ENCODE assay signal across 1 cellular context in the genomic region with DNA sequence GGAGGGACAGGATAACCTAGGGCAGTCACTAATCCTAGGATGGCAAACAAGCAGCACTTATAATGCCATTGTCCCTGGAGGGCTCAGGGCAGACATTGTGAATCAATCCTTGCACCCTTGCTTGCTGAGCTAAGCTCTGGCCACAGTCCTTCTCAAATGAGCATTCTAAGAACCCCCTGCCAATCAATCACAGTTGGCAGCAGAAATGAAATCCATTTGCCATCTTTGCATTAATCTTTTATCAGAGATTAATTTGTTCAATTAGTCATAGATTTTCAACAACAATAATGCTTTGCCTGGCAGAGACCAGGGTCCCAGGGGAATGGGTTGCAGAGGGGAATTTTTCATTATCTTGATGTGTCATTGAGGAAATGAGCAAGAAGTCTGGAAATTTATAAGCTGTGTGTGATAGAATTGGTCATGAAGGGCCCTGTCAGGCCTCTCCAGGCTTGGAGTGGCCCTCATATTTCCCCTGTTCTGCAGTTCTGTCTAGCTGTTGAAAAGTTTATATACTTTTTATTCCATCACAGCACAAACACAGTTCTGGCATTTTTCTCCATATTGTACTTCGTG.
TF ChIP-seq lines count a peak whose summit lies in the region.

No MANE protein-coding gene starts in this region.

TF ChIP-seq in IMR-90, 13 proteins besides CTCF, POLR2A, EP300 and RAD21:
- TF ChIP-seq RFX5 (IDR thresholded peaks at IDR 0.05; ENCODE audit: low read depth, low read length) (no peak), RCOR1 (IDR thresholded peaks at IDR 0.05; ENCODE audit: insufficient replicate concordance, low read length) (no peak), NFE2L2 (IDR thresholded peaks at IDR 0.05; ENCODE audit: low read depth, low read length) (no peak), MXI1 (IDR thresholded peaks at IDR 0.05; ENCODE audit: borderline replicate concordance, low read depth, low read length) (no peak), ELK1 (IDR thresholded peaks at IDR 0.05; ENCODE audit: borderline replicate concordance, low read depth, low read length) (no peak), MAFK (IDR thresholded peaks at IDR 0.05; ENCODE audit: low read depth, low read length) (no peak), SMC3 (IDR thresholded peaks at IDR 0.05; ENCODE audit: low read depth, low read length) (no peak), BHLHE40 (IDR thresholded peaks at IDR 0.05; ENCODE audit: low read depth, low read length) (no peak), MAZ (IDR thresholded peaks at IDR 0.05; ENCODE audit: borderline replicate concordance, low read depth, low read length) (no peak)
- TF ChIP-seq, protein P1, sequence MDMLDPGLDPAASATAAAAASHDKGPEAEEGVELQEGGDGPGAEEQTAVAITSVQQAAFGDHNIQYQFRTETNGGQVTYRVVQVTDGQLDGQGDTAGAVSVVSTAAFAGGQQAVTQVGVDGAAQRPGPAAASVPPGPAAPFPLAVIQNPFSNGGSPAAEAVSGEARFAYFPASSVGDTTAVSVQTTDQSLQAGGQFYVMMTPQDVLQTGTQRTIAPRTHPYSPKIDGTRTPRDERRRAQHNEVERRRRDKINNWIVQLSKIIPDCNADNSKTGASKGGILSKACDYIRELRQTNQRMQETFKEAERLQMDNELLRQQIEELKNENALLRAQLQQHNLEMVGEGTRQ (IDR thresholded peaks at IDR 0.05; ENCODE audit: low read depth, low read length) = no peak
